8 cellular contexts compared by ENCODE assay signal in the genomic region with DNA sequence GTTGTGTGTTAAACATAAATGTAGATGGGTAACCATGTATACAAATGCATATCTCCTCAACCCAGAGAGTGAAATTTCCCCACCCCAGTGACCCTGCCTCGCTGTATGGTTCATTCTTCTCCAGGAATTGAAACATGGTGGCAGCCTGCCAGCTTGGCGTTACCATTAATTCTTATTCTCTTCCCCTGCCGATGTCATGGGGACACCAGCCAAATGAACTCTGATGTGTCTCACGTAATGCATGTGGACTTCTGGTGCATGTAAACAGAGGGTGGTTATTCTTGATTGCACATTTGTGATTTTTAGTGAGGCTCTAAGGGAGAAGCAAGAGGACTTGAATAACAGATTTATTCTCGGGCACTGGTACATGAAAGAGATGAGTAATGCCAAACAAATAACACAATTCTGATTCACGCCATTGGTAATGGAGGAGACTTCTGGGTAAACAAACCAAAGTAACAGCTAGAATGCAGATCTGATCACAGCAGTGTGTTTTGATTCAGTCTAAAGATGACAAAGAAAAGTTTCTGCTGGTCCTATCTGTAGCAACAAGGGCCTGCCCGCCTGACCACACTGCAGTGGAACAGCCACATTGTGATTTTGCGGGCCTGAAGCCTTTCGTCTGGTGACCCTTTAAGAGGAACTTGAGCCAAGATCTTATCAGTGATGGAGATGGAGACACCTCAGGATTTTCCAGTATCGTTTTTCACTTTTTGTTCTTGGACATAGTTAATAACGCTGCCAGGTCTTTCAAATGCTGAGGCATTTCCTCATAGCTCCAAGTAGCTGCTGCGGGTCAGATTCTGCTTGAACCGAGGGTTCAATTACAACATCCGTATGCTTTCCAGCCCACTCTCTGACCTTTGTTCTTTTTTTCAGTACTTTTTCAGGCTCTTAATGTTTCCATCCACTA.
DNase-seq lines count a peak whose midpoint lies in the region; ATAC-seq and TF ChIP-seq lines count a peak whose summit lies in the region.

No MANE protein-coding gene starts in this region.

- intact Hi-C loops in heart left ventricle (cut with DNase I), result no loop called here

- no peaks in the 10 kb centered on the region for H3K9me3 Mint-ChIP-seq in natural killer cell treated with Interleukin-12 subunit alpha and Interleukin-12 subunit beta and Interleukin-15 and Interleukin-18, amount 100 ng/mL, for 72 hours

- no peak overlapping the region for H3K4me3 ChIP-seq in heart left ventricle
- no peak overlapping the region for H3K4me3 ChIP-seq in skeletal muscle cell (ENCODE audit: low read depth, low read length)

- H3K36me3 Mint-ChIP-seq in natural killer cell treated with Interleukin-12 subunit alpha and Interleukin-12 subunit beta and Interleukin-15 and Interleukin-18, amount 100 ng/mL, for 72 hours, result no peaks in the 10 kb centered on the region

- WGBS in heart left ventricle, 4 donors, result 39 to 54% (median 44%) methylated on average over 14 of the region's 14 CpGs

- H3K4me1 ChIP-seq in heart left ventricle, result peaks cover 3 to 52% (median 19%) of the 10 kb centered on the region in 12 donors

- DNase-seq in GM04503 (ENCODE audit: low read depth) (peak; percentile 97), T1000 (lab: John Stamatoyannopoulos, UW) (peak; percentile 59), heart left ventricle (peak in 4 of 5 donors; percentile 51 to 76 (median 66)), skeletal muscle cell (ENCODE audit: low read depth) (peak; percentile 99), NCI-H1694 (lab: John Stamatoyannopoulos, UW) (no peak)
- no peak for DNase-seq in natural killer cell treated with Interleukin-12 subunit alpha and Interleukin-12 subunit beta and Interleukin-15 and Interleukin-18, amount 100 ng/mL, for 72 hours (ENCODE audit: low spot score)

- H3K27ac ChIP-seq in heart left ventricle, result peak overlapping the region; percentile 41 to 85 (median 72)

- no peaks in the 10 kb centered on the region for H3K27me3 ChIP-seq in heart left ventricle

- TF ChIP-seq CTCF in heart left ventricle (IDR thresholded peaks at IDR 0.05), result no peak

- H3K9me3 ChIP-seq in heart left ventricle, result no peaks in the 10 kb centered on the region

- no peaks in the 10 kb centered on the region for H3K4me1 Mint-ChIP-seq in natural killer cell treated with Interleukin-12 subunit alpha and Interleukin-12 subunit beta and Interleukin-15 and Interleukin-18, amount 100 ng/mL, for 72 hours (ENCODE audit: low read depth in 2 of 2)

- H3K27me3 Mint-ChIP-seq in natural killer cell treated with Interleukin-12 subunit alpha and Interleukin-12 subunit beta and Interleukin-15 and Interleukin-18, amount 100 ng/mL, for 72 hours, result peaks cover 0 to 3% of the 10 kb centered on the region in 2 donors

- no peak overlapping the region for H3K4me3 Mint-ChIP-seq in natural killer cell treated with Interleukin-12 subunit alpha and Interleukin-12 subunit beta and Interleukin-15 and Interleukin-18, amount 100 ng/mL, for 72 hours

- no peak for TF ChIP-seq POLR2A in heart left ventricle (IDR thresholded peaks at IDR 0.05)

- ATAC-seq in heart left ventricle (peak; percentile 61 to 72 (median 66)), HG02840 (IDR thresholded peaks at IDR 0.05; ENCODE audit: low FRiP score, unreplicated experiment) (no peak), GM21737 (IDR thresholded peaks at IDR 0.05; ENCODE audit: unreplicated experiment) (no peak)
- ATAC-seq in natural killer cell treated with Interleukin-12 subunit alpha and Interleukin-12 subunit beta and Interleukin-15 and Interleukin-18, amount 100 ng/mL, for 72 hours, result no peak

- H3K36me3 ChIP-seq in heart left ventricle, result no peaks in the 10 kb centered on the region

- H3K27ac Mint-ChIP-seq in natural killer cell treated with Interleukin-12 subunit alpha and Interleukin-12 subunit beta and Interleukin-15 and Interleukin-18, amount 100 ng/mL, for 72 hours, result no peak overlapping the region

Comparison
In these comparisons a context has a peak if more than half of its experiments do, and no peak if none do; other contexts are left out.
1. DNase-seq: peak in GM04503 (single experiment), T1000 (single experiment), heart left ventricle (4 of 5) and skeletal muscle cell (single experiment); none in natural killer cell treated with Interleukin-12 subunit alpha and Interleukin-12 subunit beta and Interleukin-15 and Interleukin-18, amount 100 ng/mL, for 72 hours (single experiment) and NCI-H1694 (single experiment).
2. ATAC-seq: peak in heart left ventricle (4 of 4); none in natural killer cell treated with Interleukin-12 subunit alpha and Interleukin-12 subunit beta and Interleukin-15 and Interleukin-18, amount 100 ng/mL, for 72 hours (0 of 2), HG02840 (single experiment) and GM21737 (single experiment).